8 cellular contexts compared by ENCODE assay signal in genomic region chr17:81254955-81255717, GRCh38. TPM values are rescaled to one million over a fixed set of nuclear protein-coding genes. Genes with fewer than 3 reads are reported as not detected.
DNase-seq lines count a peak whose midpoint lies in the region; ATAC-seq, FAIRE-seq and TF ChIP-seq lines count a peak whose summit lies in the region.

No MANE protein-coding gene starts in this region.

- peaks cover 12% of the 10 kb centered on the region for H4K20me1 ChIP-seq in keratinocyte (ENCODE audit: control insufficient read depth, extremely low read depth, insufficient read depth, low read length)

- peak overlapping the region; percentile 60 for H3K4me2 ChIP-seq in keratinocyte (ENCODE audit: control insufficient read depth, extremely low read depth, insufficient read depth, low read depth, low read length)

- TF ChIP-seq CTCF in breast epithelium (IDR thresholded peaks at IDR 0.05) (peak in 2 of 3 donors; percentile 51 to 52), keratinocyte (optimal IDR thresholded peaks at IDR 0.05 in 1 of 3, IDR thresholded peaks at IDR 0.05 in 1 of 3, conservative IDR thresholded peaks at IDR 0.05 in 1 of 3; ENCODE audit: extremely low read depth in 1 of 3, insufficient read depth in 2 of 3, low read length in 3 of 3) (peak; percentile 56 to 71 (median 68))

- in situ Hi-C loops in G401 (cut with HindIII; ENCODE audit: low sequenced_read_pairs): no loop called here

- FAIRE-seq in keratinocyte (lab: Jason Lieb, UNC): peak; percentile 61

- intact Hi-C loops in breast epithelium (cut with DNase I; ENCODE audit: low total_unique reads): loop anchor here (10.0 kb wide), 1 partner anchor 230 kb away; no protein-coding TSS in a partner anchor

- no peak overlapping the region for H2AFZ ChIP-seq in keratinocyte (ENCODE audit: control insufficient read depth, low read length)

- peak; percentile 62 for DNase-seq in G401 (ENCODE audit: low spot score)
- peak; percentile 45 for DNase-seq in NCI-H524 treated with DMSO at 0.1 percent for 48 hours (lab: John Stamatoyannopoulos, UW)
- peak; percentile 63 to 81 for DNase-seq in breast epithelium (ENCODE audit: low spot score in 2 of 2)
- no peak for DNase-seq in keratinocyte (ENCODE audit: low read depth, low spot score)
- no peak for DNase-seq in activated gamma-delta T cell (lab: John Stamatoyannopoulos, UW)
- no peak for DNase-seq in NCI-H1694 (lab: John Stamatoyannopoulos, UW)

- peaks cover 4% of the 10 kb centered on the region for H3K79me2 ChIP-seq in keratinocyte (ENCODE audit: control insufficient read depth, insufficient read depth, low read length)

- no peaks in the 10 kb centered on the region for H3K4me1 ChIP-seq in breast epithelium
- H3K4me1 ChIP-seq in keratinocyte (ENCODE audit: control insufficient read depth, extremely low read depth, insufficient read depth, low read length): peaks cover 14% of the 10 kb centered on the region
- H3K4me1 ChIP-seq in stomach smooth muscle (ENCODE audit: control insufficient read depth, insufficient read depth, low read length): peaks cover 18% of the 10 kb centered on the region

- no peaks in the 10 kb centered on the region for H3K27me3 ChIP-seq in breast epithelium
- H3K27me3 ChIP-seq in keratinocyte (ENCODE audit: control insufficient read depth, extremely low read depth, insufficient read depth, low read length): no peaks in the 10 kb centered on the region
- no peaks in the 10 kb centered on the region for H3K27me3 ChIP-seq in stomach smooth muscle (ENCODE audit: control insufficient read depth in 1 of 2, insufficient read depth in 2 of 2, low read length in 2 of 2)

- H3K9me1 ChIP-seq in keratinocyte (ENCODE audit: control insufficient read depth, extremely low read depth, insufficient read depth, low read length): no peaks in the 10 kb centered on the region

- H3K36me3 ChIP-seq in breast epithelium (no peaks in the 10 kb centered on the region), keratinocyte (ENCODE audit: control insufficient read depth in 2 of 2, extremely low read depth in 1 of 2, insufficient read depth in 2 of 2, low read length in 2 of 2) (peaks cover 23 to 31% of the 10 kb centered on the region in 2 experiments), stomach smooth muscle (ENCODE audit: control insufficient read depth in 2 of 2, insufficient read depth in 2 of 2, low read length in 2 of 2) (peaks cover 10 to 15% of the 10 kb centered on the region in 2 donors)

- H3K9me3 ChIP-seq in breast epithelium (no peaks in the 10 kb centered on the region), keratinocyte (ENCODE audit: control insufficient read depth, low read depth, low read length) (no peaks in the 10 kb centered on the region), stomach smooth muscle (ENCODE audit: control insufficient read depth in 2 of 2, low read length in 2 of 2) (no peaks in the 10 kb centered on the region)

- H3K4me3 ChIP-seq in breast epithelium (no peak overlapping the region), keratinocyte (ENCODE audit: control insufficient read depth in 2 of 3, extremely low read depth in 1 of 3, insufficient read depth in 2 of 3, low read depth in 1 of 3, low read length in 3 of 3) (no peak overlapping the region), stomach smooth muscle (ENCODE audit: low read length in 2 of 2) (peak overlapping the region; percentile 13 to 66)

- H3K9ac ChIP-seq in keratinocyte (ENCODE audit: control insufficient read depth, extremely low read depth, insufficient read depth, low read length) (no peak overlapping the region), stomach smooth muscle (ENCODE audit: low read length in 2 of 2) (peak overlapping the region; percentile 21 to 62)

- dilution Hi-C loops in keratinocyte (cut with MboI; ENCODE audit: extremely low pct_ligation_motif_present, low sequenced_read_pairs): no loop called here

- no peak for ATAC-seq in HG02678 (IDR thresholded peaks at IDR 0.05; ENCODE audit: unreplicated experiment)

- H3K27ac ChIP-seq in breast epithelium (peak overlapping the region in 1 of 2 donors; percentile 10), keratinocyte (ENCODE audit: control insufficient read depth, insufficient read depth, low read length) (no peak overlapping the region), stomach smooth muscle (ENCODE audit: low read length) (peak overlapping the region; percentile 58)

- TF ChIP-seq POLR2A in breast epithelium (IDR thresholded peaks at IDR 0.05): no peak

RNA-seq across cellular contexts. Expression of gene NDUFAF8, which starts 16.0 kb away (rescaled TPM):
- total RNA-seq in G401 (2014; rRNA removed; shearing (Covaris generic)): 151 and 156 TPM in 2 replicates
- 10 to 100 TPM; 34.2 to 39.7 (median 35.2) TPM for total RNA-seq in breast epithelium
- polyA plus RNA-seq in keratinocyte: 99.5 to 171 TPM (median 109 TPM) in 3 replicates
- polyA plus RNA-seq in keratinocyte (2011; ENCODE audit: low read depth): 100 TPM
- polyA plus RNA-seq in keratinocyte (2011; cell fraction: cytosol; rRNA removed): 123 and 134 TPM in 2 replicates
- polyA plus RNA-seq in keratinocyte (2011; cell fraction: nucleus; rRNA removed): 38.5 and 77.5 TPM in 2 replicates
- polyA plus RNA-seq in keratinocyte (2012; ENCODE audit: low replicate concordance): 96.5 and 141 TPM in 2 replicates
- polyA minus RNA-seq in keratinocyte: 2.4 to 24.7 TPM (median 18.3 TPM) in 3 replicates
- polyA minus RNA-seq in keratinocyte (2011; cell fraction: cytosol; rRNA and poly(A)+ RNA removed): 8.6 TPM
- polyA minus RNA-seq in keratinocyte (2011; cell fraction: nucleus; rRNA and poly(A)+ RNA removed): 4.9 and 12.4 TPM in 2 replicates

RNA-seq across cellular contexts. Expression of gene TEPSIN, which starts 16.3 kb away (rescaled TPM):
- total RNA-seq in G401 (2014; rRNA removed; shearing (Covaris generic)): 14.4 and 18.1 TPM in 2 replicates
- total RNA-seq in breast epithelium: 10 to 100 TPM; 33.9 to 54.3 (median 36.4) TPM
- 7.1 to 11.5 TPM (median 8.8 TPM) in 3 replicates for polyA plus RNA-seq in keratinocyte
- polyA plus RNA-seq in keratinocyte (2011; ENCODE audit: low read depth): 4.3 TPM
- 2.7 and 5.9 TPM in 2 replicates for polyA plus RNA-seq in keratinocyte (2011; cell fraction: cytosol; rRNA removed)
- polyA plus RNA-seq in keratinocyte (2011; cell fraction: nucleus; rRNA removed): 60.1 and 68.9 TPM in 2 replicates
- 7.4 and 13.0 TPM in 2 replicates for polyA plus RNA-seq in keratinocyte (2012; ENCODE audit: low replicate concordance)
- polyA minus RNA-seq in keratinocyte: 5.5 to 8.6 TPM (median 7.7 TPM) in 3 replicates
- 8.2 TPM for polyA minus RNA-seq in keratinocyte (2011; cell fraction: cytosol; rRNA and poly(A)+ RNA removed)
- 18.8 and 20.6 TPM in 2 replicates for polyA minus RNA-seq in keratinocyte (2011; cell fraction: nucleus; rRNA and poly(A)+ RNA removed)

RNA-seq across cellular contexts. Expression of gene CEP131, which starts 32.4 kb away (rescaled TPM):
- total RNA-seq in G401 (2014; rRNA removed; shearing (Covaris generic)): 24.5 and 42.0 TPM in 2 replicates
- 10 to 100 TPM in 1 of 3 donors, 1 to 10 TPM in 2; 6.9 to 12.8 (median 9.7) TPM for total RNA-seq in breast epithelium
- 2.6 to 3.0 TPM (median 2.7 TPM) in 3 replicates for polyA plus RNA-seq in keratinocyte
- polyA plus RNA-seq in keratinocyte (2011; ENCODE audit: low read depth): 4.5 TPM
- polyA plus RNA-seq in keratinocyte (2011; cell fraction: cytosol; rRNA removed): 0.57 and 3.6 TPM in 2 replicates
- 6.7 and 9.0 TPM in 2 replicates for polyA plus RNA-seq in keratinocyte (2011; cell fraction: nucleus; rRNA removed)
- 2.2 and 5.1 TPM in 2 replicates for polyA plus RNA-seq in keratinocyte (2012; ENCODE audit: low replicate concordance)
- 1.3 to 7.9 TPM (median 1.5 TPM) in 3 replicates for polyA minus RNA-seq in keratinocyte
- 3.3 TPM for polyA minus RNA-seq in keratinocyte (2011; cell fraction: cytosol; rRNA and poly(A)+ RNA removed)
- polyA minus RNA-seq in keratinocyte (2011; cell fraction: nucleus; rRNA and poly(A)+ RNA removed): 2.5 and 4.3 TPM in 2 replicates

RNA-seq across cellular contexts. Expression of gene SLC38A10, which starts 40.0 kb away (rescaled TPM):
- 76.9 and 90.6 TPM in 2 replicates for total RNA-seq in G401 (2014; rRNA removed; shearing (Covaris generic))
- 100 to 1,000 TPM in 1 of 3 donors, 10 to 100 TPM in 2; 52.4 to 104 (median 85.2) TPM for total RNA-seq in breast epithelium
- 16.8 to 21.2 TPM (median 20.9 TPM) in 3 replicates for polyA plus RNA-seq in keratinocyte
- 10.1 TPM for polyA plus RNA-seq in keratinocyte (2011; ENCODE audit: low read depth)
- polyA plus RNA-seq in keratinocyte (2011; cell fraction: cytosol; rRNA removed): 7.3 and 14.6 TPM in 2 replicates
- polyA plus RNA-seq in keratinocyte (2011; cell fraction: nucleus; rRNA removed): 61.8 and 98.8 TPM in 2 replicates
- polyA plus RNA-seq in keratinocyte (2012; ENCODE audit: low replicate concordance): 17.6 and 29.3 TPM in 2 replicates
- polyA minus RNA-seq in keratinocyte: 33.0 to 40.6 TPM (median 39.1 TPM) in 3 replicates
- 51.6 TPM for polyA minus RNA-seq in keratinocyte (2011; cell fraction: cytosol; rRNA and poly(A)+ RNA removed)
- 72.5 and 76.3 TPM in 2 replicates for polyA minus RNA-seq in keratinocyte (2011; cell fraction: nucleus; rRNA and poly(A)+ RNA removed)

Comparison
In these comparisons a context has a peak if more than half of its experiments do, and no peak if none do; other contexts are left out.
1. DNase-seq: peak in G401 (single experiment), NCI-H524 treated with DMSO at 0.1 percent for 48 hours (single experiment) and breast epithelium (2 of 2); none in keratinocyte (single experiment), activated gamma-delta T cell (single experiment) and NCI-H1694 (single experiment).
2. H3K4me3 ChIP-seq: peak in stomach smooth muscle (2 of 2); none in breast epithelium (0 of 3) and keratinocyte (0 of 3).